In the genomic region with DNA sequence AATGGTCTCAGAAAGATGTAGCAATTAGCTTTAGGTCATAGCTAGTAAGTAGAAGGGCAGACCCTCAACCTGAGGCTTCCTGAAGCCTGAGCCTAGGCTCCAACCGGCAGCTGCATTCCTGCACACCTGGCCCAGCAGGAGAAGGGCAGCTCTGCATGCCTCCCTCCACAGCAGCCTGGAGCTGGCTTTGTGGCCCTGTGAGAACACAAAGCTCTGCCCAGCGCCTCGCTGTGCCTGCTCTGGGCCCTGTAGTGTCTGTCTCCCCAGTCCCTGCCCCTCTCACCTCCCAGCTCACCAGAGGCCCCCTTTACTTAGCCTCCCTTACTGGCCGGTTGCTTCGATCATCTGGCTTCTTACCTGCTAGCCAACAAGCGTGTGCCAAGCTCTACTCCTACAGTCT, we compare ENCODE assay signal across 24 cellular contexts. TPM values are rescaled to one million over a fixed set of nuclear protein-coding genes. Genes with fewer than 3 reads are reported as not detected.
A peak's percentile ranks its signal among the peaks of the same experiment; 100 is the strongest.
DNase-seq lines count a peak whose midpoint lies in the region; ATAC-seq, FAIRE-seq and TF ChIP-seq lines count a peak whose summit lies in the region.
"Had no signal": no experiment of that assay in that cellular context is flagged by ENCODE, and none has a peak within 500 bp of the region (broad histone marks: within the 10 kb centered on the region; RNA-seq: fewer than 3 reads in every experiment).

No MANE protein-coding gene starts in this region.

- H3K9ac ChIP-seq in K562 (ENCODE audit: insufficient read depth in 1 of 2, low read depth in 2 of 2, low read length in 2 of 2) (0 out of 4 replicates have a peak overlapping the region, but pooled peaks of 1 of the 2 experiments have one; percentile 38), neuronal stem cell (ENCODE audit: low read depth, low read length, poor library complexity) (peak overlapping the region; percentile 31)
- H3K9ac ChIP-seq: BLaER1 had no signal

- FAIRE-seq in K562 (lab: Jason Lieb, UNC), result no peak
- FAIRE-seq: A204.1, G401.6, GM12892, H54 had no signal

- H4K20me1 ChIP-seq in K562 (replicated peaks; ENCODE audit: control insufficient read depth, insufficient read depth, low read length), result no peaks in the 10 kb centered on the region

- no peak overlapping the region for H3K4ac ChIP-seq in neuronal stem cell (ENCODE audit: low read length)

- in situ Hi-C loops in K562 (cut with MboI), result no loop called here

- no peak overlapping the region for H3K4me3 Mint-ChIP-seq in activated naive CD4-positive, alpha-beta T cell treated with anti-CD3 and anti-CD28 coated beads for 36 hours
- no peak overlapping the region for H3K4me3 Mint-ChIP-seq in stimulated activated memory B cell treated with anti-CD40 and anti-IgM and Interleukin-4, amounts not matched to agents 10 μg/mL and 1 μg/mL and 100 μg/mL, for 72 hours
- H3K4me3 Mint-ChIP-seq: B cell; CD8-positive, alpha-beta T cell; HFFc6 had no signal

- no peaks in the 10 kb centered on the region for H3K27me3 Mint-ChIP-seq in activated naive CD4-positive, alpha-beta T cell treated with anti-CD3 and anti-CD28 coated beads for 36 hours (ENCODE audit: low read depth)
- no peaks in the 10 kb centered on the region for H3K27me3 Mint-ChIP-seq in stimulated activated memory B cell treated with anti-CD40 and anti-IgM and Interleukin-4, amounts not matched to agents 10 μg/mL and 1 μg/mL and 100 μg/mL, for 72 hours
- H3K27me3 Mint-ChIP-seq: B cell; CD4-positive, CD25-positive, alpha-beta regulatory T cell had no signal

- H2BK15ac ChIP-seq in neuronal stem cell (ENCODE audit: low read length), result no peak overlapping the region

- TF ChIP-seq RAD21 in K562 (CRISPR knock-in tag; conservative IDR thresholded peaks at IDR 0.05 in 1 of 2, IDR thresholded peaks at IDR 0.05 in 1 of 2), result no peak

- 90% methylated on average over 6 of the region's 6 CpGs for WGBS in K562 (ENCODE audit: insufficient coverage, low coverage, missing lambda C conversion rate)
- no CpG with 5 or more reads among the region's 6 CpGs for WGBS in neuronal stem cell (ENCODE audit: extremely low coverage in 2 of 2, insufficient read length in 2 of 2, insufficient replicate concordance in 1 of 2), 2 donors

- peaks cover 12% of the 10 kb centered on the region for H3K79me2 ChIP-seq in K562 (ENCODE audit: control insufficient read depth, insufficient read depth, low read length)

- H2AK5ac ChIP-seq in neuronal stem cell (ENCODE audit: low read depth, low read length), result no peak overlapping the region

- H3K4me1 ChIP-seq in K562 (replicated peaks in 1 of 2; ENCODE audit: control insufficient read depth in 2 of 2, insufficient read depth in 2 of 2, low read length in 2 of 2) (no peaks in the 10 kb centered on the region; a peak in 2 of 5 replicates), neuronal stem cell (ENCODE audit: control insufficient read depth in 2 of 2, insufficient read depth in 1 of 2, low read depth in 1 of 2, low read length in 2 of 2) (no peaks in the 10 kb centered on the region)
- H3K4me1 ChIP-seq: Caco-2, HAP-1 had no signal

- H2BK5ac ChIP-seq in neuronal stem cell (ENCODE audit: low read length), result no peak overlapping the region

- no peak for ATAC-seq in activated naive CD4-positive, alpha-beta T cell treated with anti-CD3 and anti-CD28 coated beads, Interleukin-2, amount 50 U/mL, for 72 hours
- ATAC-seq in K562 (no peak), GM21723 (IDR thresholded peaks at IDR 0.05; ENCODE audit: unreplicated experiment) (no peak)
- ATAC-seq in stimulated activated memory B cell treated with anti-CD40 and anti-IgM and Interleukin-4, amounts not matched to agents 10 μg/mL and 1 μg/mL and 100 μg/mL, for 72 hours, result no peak
- ATAC-seq: CD8-positive, alpha-beta T cell had no signal

- no peak overlapping the region for H2AFZ ChIP-seq in K562 (ENCODE audit: low read depth, low read length)
- no peak overlapping the region for H2AFZ ChIP-seq in neuronal stem cell (ENCODE audit: low read length)

- peaks cover 91% of the 10 kb centered on the region for H3K36me3 ChIP-seq in K562 (ENCODE audit: control insufficient read depth, insufficient read depth, low read length)
- H3K36me3 ChIP-seq in neuronal stem cell (replicated peaks in 1 of 2; ENCODE audit: control insufficient read depth in 2 of 2, insufficient read depth in 2 of 2, low read length in 2 of 2), result peaks cover 52 to 78% of the 10 kb centered on the region in 2 donors

- H3K9me1 ChIP-seq in K562 (ENCODE audit: control insufficient read depth, insufficient read depth, low read length), result peaks cover 9% of the 10 kb centered on the region

- POLR2A ChIA-PET in K562 (lab: Yijun Ruan, JAX), result interaction anchor here (0.6 to 1.8 kb wide), 14 partner anchors 10 to 653 kb away, joined by 3 to 7 read pairs (median 3); a partner anchor contains a TSS

- TF ChIP-seq EP300 in K562 (IDR thresholded peaks at IDR 0.05; ENCODE audit: low read length), result no peak

- no peaks in the 10 kb centered on the region for H3K79me1 ChIP-seq in neuronal stem cell (ENCODE audit: low read depth, low read length)

- H3K9me3 ChIP-seq in K562 (replicated peaks; ENCODE audit: control insufficient read depth, insufficient read depth, low read depth, low read length) (no peaks in the 10 kb centered on the region), neuronal stem cell (replicated peaks in 1 of 2; ENCODE audit: control insufficient read depth in 2 of 2, insufficient read depth in 1 of 2, low read depth in 1 of 2, low read length in 2 of 2) (no peaks in the 10 kb centered on the region)
- H3K9me3 ChIP-seq: BLaER1, Caco-2 had no signal

- H2BK12ac ChIP-seq in neuronal stem cell (ENCODE audit: low read length), result no peak overlapping the region

- peaks cover 5 to 14% of the 10 kb centered on the region in 2 donors for H3K36me3 Mint-ChIP-seq in activated naive CD4-positive, alpha-beta T cell treated with anti-CD3 and anti-CD28 coated beads, Interleukin-2, amount 50 U/mL, for 72 hours
- peaks cover 30% of the 10 kb centered on the region for H3K36me3 Mint-ChIP-seq in activated naive CD4-positive, alpha-beta T cell treated with anti-CD3 and anti-CD28 coated beads for 36 hours (ENCODE audit: low read depth)
- H3K36me3 Mint-ChIP-seq in stimulated activated memory B cell treated with anti-CD40 and anti-IgM and Interleukin-4, amounts not matched to agents 10 μg/mL and 1 μg/mL and 100 μg/mL, for 72 hours, result peaks cover 65% of the 10 kb centered on the region

- H3K23ac ChIP-seq in neuronal stem cell (ENCODE audit: low read depth, low read length, poor library complexity), result peak overlapping the region; percentile 38

- no peak overlapping the region for H3K14ac ChIP-seq in neuronal stem cell (ENCODE audit: low read length)

- H3K9me3 Mint-ChIP-seq in activated naive CD4-positive, alpha-beta T cell treated with anti-CD3 and anti-CD28 coated beads, Interleukin-2, amount 50 U/mL, for 72 hours, result no peaks in the 10 kb centered on the region
- no peaks in the 10 kb centered on the region for H3K9me3 Mint-ChIP-seq in activated naive CD4-positive, alpha-beta T cell treated with anti-CD3 and anti-CD28 coated beads for 36 hours
- no peaks in the 10 kb centered on the region for H3K9me3 Mint-ChIP-seq in stimulated activated memory B cell treated with anti-CD40 and anti-IgM and Interleukin-4, amounts not matched to agents 10 μg/mL and 1 μg/mL and 100 μg/mL, for 72 hours
- H3K9me3 Mint-ChIP-seq: CD4-positive, CD25-positive, alpha-beta regulatory T cell; CD8-positive, alpha-beta T cell; HFFc6 had no signal

- TF ChIP-seq CTCF in K562 (IDR thresholded peaks at IDR 0.05 in 2 of 3, conservative IDR thresholded peaks at IDR 0.05 in 1 of 3; ENCODE audit: insufficient read depth in 2 of 3, low read depth in 1 of 3, low read length in 3 of 3), result no peak

- peak overlapping the region; percentile 53 to 70 for H3K27ac Mint-ChIP-seq in activated naive CD4-positive, alpha-beta T cell treated with anti-CD3 and anti-CD28 coated beads, Interleukin-2, amount 50 U/mL, for 72 hours
- H3K27ac Mint-ChIP-seq in activated naive CD4-positive, alpha-beta T cell treated with anti-CD3 and anti-CD28 coated beads for 36 hours, result no peak overlapping the region
- peak overlapping the region; percentile 89 for H3K27ac Mint-ChIP-seq in stimulated activated memory B cell treated with anti-CD40 and anti-IgM and Interleukin-4, amounts not matched to agents 10 μg/mL and 1 μg/mL and 100 μg/mL, for 72 hours
- H3K27ac Mint-ChIP-seq: CD4-positive, CD25-positive, alpha-beta regulatory T cell; CD8-positive, alpha-beta T cell; HFFc6 had no signal

- no peak overlapping the region for H3K18ac ChIP-seq in neuronal stem cell (ENCODE audit: low read length)

- H2BK120ac ChIP-seq in neuronal stem cell (ENCODE audit: low read depth, low read length), result no peak overlapping the region

- H3K27me3 ChIP-seq in K562 (ENCODE audit: control insufficient read depth in 2 of 2, insufficient read depth in 2 of 2, low read length in 2 of 2) (no peaks in the 10 kb centered on the region), neuronal stem cell (ENCODE audit: control insufficient read depth in 3 of 3, insufficient read depth in 3 of 3, low read depth in 1 of 3, low read length in 3 of 3) (no peaks in the 10 kb centered on the region)
- H3K27me3 ChIP-seq: BLaER1 had no signal

- BruUV-seq in K562 (replicated peaks; lab: Mats Ljungman, UMichigan), result no TSS peak

- intact Hi-C loops in activated naive CD4-positive, alpha-beta T cell treated with anti-CD3 and anti-CD28 coated beads for 36 hours (cut with micrococcal nuclease), result no loop called here
- intact Hi-C loops in K562 (cut with micrococcal nuclease), result no loop called here

- H3K4me3 ChIP-seq in K562 (no peak overlapping the region), neuronal stem cell (ENCODE audit: low read length in 2 of 2) (no peak overlapping the region)
- H3K4me3 ChIP-seq: BLaER1, HAP-1 had no signal

- H3K4me2 ChIP-seq in K562 (ENCODE audit: insufficient read depth, low read length) (no peak overlapping the region), neuronal stem cell (ENCODE audit: insufficient read depth, low read length, poor library complexity, severe bottlenecking) (no peak overlapping the region)
- H3K4me2 ChIP-seq: BLaER1 had no signal

- CTCF ChIA-PET in activated naive CD4-positive, alpha-beta T cell treated with anti-CD3 and anti-CD28 coated beads for 36 hours (lab: Charles Lee), result no interaction called here
- CTCF ChIA-PET in K562 (lab: Yijun Ruan, JAX; ENCODE audit: low intra/inter-chr PET ratio), result no interaction called here

- peaks cover 13% of the 10 kb centered on the region for H3K4me1 Mint-ChIP-seq in activated naive CD4-positive, alpha-beta T cell treated with anti-CD3 and anti-CD28 coated beads for 36 hours (ENCODE audit: low read depth)
- peaks cover 49% of the 10 kb centered on the region for H3K4me1 Mint-ChIP-seq in stimulated activated memory B cell treated with anti-CD40 and anti-IgM and Interleukin-4, amounts not matched to agents 10 μg/mL and 1 μg/mL and 100 μg/mL, for 72 hours

- no peak overlapping the region for H3K27ac ChIP-seq in K562 (ENCODE audit: extremely low read depth, low read depth, low read length)
- no peak overlapping the region for H3K27ac ChIP-seq in neuronal stem cell (replicated peaks; ENCODE audit: low read length)
- H3K27ac ChIP-seq: 22Rv1, BLaER1, C4-2B had no signal

- no peak for DNase-seq in activated naive CD4-positive, alpha-beta T cell treated with anti-CD3 and anti-CD28 coated beads, Interleukin-2, amount 50 U/mL, for 72 hours (ENCODE audit: low spot score in 2 of 2)
- DNase-seq in activated naive CD4-positive, alpha-beta T cell treated with anti-CD3 and anti-CD28 coated beads for 36 hours, result no peak
- no peak for DNase-seq in K562 (ENCODE audit: extremely low read depth in 1 of 4, low spot score in 3 of 4)
- DNase-seq in neuronal stem cell (ENCODE audit: low spot score), result no peak
- no peak for DNase-seq in NCI-H146 treated with DMSO at 0.1 percent for 48 hours (lab: John Stamatoyannopoulos, UW; ENCODE audit: unreplicated experiment)
- no peak for DNase-seq in ecto neural progenitor cell (ENCODE audit: low spot score)
- DNase-seq: Caco-2; CD4-positive, CD25-positive, alpha-beta regulatory T cell; CD8-positive, alpha-beta T cell; DMS153; DND-41; GOT3; HFFc6 had no signal

- H4K8ac ChIP-seq in neuronal stem cell (ENCODE audit: low read depth, low read length), result no peak overlapping the region

- H4K91ac ChIP-seq in neuronal stem cell (ENCODE audit: low read depth, low read length, poor library complexity), result no peak overlapping the region

- TF ChIP-seq POLR2A in K562 (conservative IDR thresholded peaks at IDR 0.05), result no peak

RNA-seq across cellular contexts. Expression of a gene that starts 6.7 kb away (rescaled TPM):
- total RNA-seq in activated naive CD4-positive, alpha-beta T cell treated with anti-CD3 and anti-CD28 coated beads, Interleukin-2, amount 50 U/mL, for 72 hours, result 10 to 100 TPM; 54.3 to 68.0 TPM
- 10 to 100 TPM; 38.3 to 41.3 TPM for total RNA-seq in activated naive CD4-positive, alpha-beta T cell treated with anti-CD3 and anti-CD28 coated beads for 36 hours
- 364 and 807 TPM in 2 replicates for total RNA-seq in K562 (2011; cell fraction: chromatin; rRNA removed; ENCODE audit: low replicate concordance)
- total RNA-seq in K562 (2011; cell fraction: nucleolus; rRNA removed), result 428 and 514 TPM in 2 replicates
- 376 and 406 TPM in 2 replicates for total RNA-seq in K562 (2011; cell fraction: nucleoplasm; rRNA removed)
- 18.9 and 23.7 TPM in 2 replicates for total RNA-seq in K562 (2014; rRNA removed)
- total RNA-seq in K562 (2014; rRNA removed; fragmentation: Illumina TruSeq; extraction: Trizol), result 31.0 and 34.3 TPM in 2 replicates
- 44.0 and 44.1 TPM in 2 replicates for total RNA-seq in K562 (2015; rRNA removed; fragmentation: Illumina TruSeq; extraction: Trizol)
- total RNA-seq in K562 (2021), result 78.5 and 79.6 TPM in 2 replicates
- 52.9 and 143 TPM in 2 replicates for polyA plus RNA-seq in K562 (2011; rRNA removed)
- polyA plus RNA-seq in K562 (2011; cell fraction: cytosol; rRNA removed), result 146 and 165 TPM in 2 replicates
- polyA plus RNA-seq in K562 (2011; cell fraction: nucleus; rRNA removed), result 466 and 543 TPM in 2 replicates
- 57.3 and 151 TPM in 2 replicates for polyA plus RNA-seq in K562 (2012)
- 76.9 and 81.4 TPM in 2 replicates for polyA plus RNA-seq in K562 (2014; fragmentation: Illumina TruSeq; extraction: Trizol)
- polyA plus RNA-seq in K562 (2014; fragmentation: Nextera tagmentation; extraction: Ambion mirVana), result 10 to 100 TPM; 11.4 to 14.8 TPM
- 55.0 and 58.0 TPM in 2 replicates for polyA plus RNA-seq in K562 (2014; rRNA removed)
- polyA minus RNA-seq in K562 (2011; rRNA and poly(A)+ RNA removed), result 123 TPM in 2 replicates
- 96.4 and 118 TPM in 2 replicates for polyA minus RNA-seq in K562 (2011; cell fraction: cytosol; rRNA and poly(A)+ RNA removed)
- polyA minus RNA-seq in K562 (2011; cell fraction: nucleus; rRNA and poly(A)+ RNA removed), result 142 and 264 TPM in 2 replicates
- 21.6 TPM for polyA plus RNA-seq in neuronal stem cell (2013, experiment 1 of 2)
- 22.1 TPM for polyA plus RNA-seq in neuronal stem cell (2013, experiment 2 of 2)

RNA-seq across cellular contexts. Expression of a gene that starts 12.0 kb away (rescaled TPM):
- 10 to 100 TPM; 14.1 to 21.6 TPM for total RNA-seq in activated naive CD4-positive, alpha-beta T cell treated with anti-CD3 and anti-CD28 coated beads, Interleukin-2, amount 50 U/mL, for 72 hours
- 10 to 100 TPM; 19.1 to 19.7 TPM for total RNA-seq in activated naive CD4-positive, alpha-beta T cell treated with anti-CD3 and anti-CD28 coated beads for 36 hours
- 40.2 and 80.6 TPM in 2 replicates for total RNA-seq in K562 (2011; cell fraction: chromatin; rRNA removed; ENCODE audit: low replicate concordance)
- total RNA-seq in K562 (2011; cell fraction: nucleolus; rRNA removed), result 34.5 and 47.0 TPM in 2 replicates
- total RNA-seq in K562 (2011; cell fraction: nucleoplasm; rRNA removed), result 34.2 and 36.7 TPM in 2 replicates
- total RNA-seq in K562 (2014; rRNA removed) (26.2 and 30.3 TPM in 2 replicates), K562 (2014; rRNA removed; fragmentation: Illumina TruSeq; extraction: Trizol) (25.8 and 26.4 TPM in 2 replicates), K562 (2015; rRNA removed; fragmentation: Illumina TruSeq; extraction: Trizol) (28.7 and 29.1 TPM in 2 replicates), K562 (2021) (37.6 and 40.3 TPM in 2 replicates)
- polyA plus RNA-seq in K562 (2011; rRNA removed) (48.3 and 52.7 TPM in 2 replicates), K562 (2014; fragmentation: Illumina TruSeq; extraction: Trizol) (49.5 and 52.3 TPM in 2 replicates), K562 (2014; fragmentation: Nextera tagmentation; extraction: Ambion mirVana) (1 to 10 TPM; 3.3 to 6.3 TPM), K562 (2014; rRNA removed) (24.9 and 33.8 TPM in 2 replicates)
- polyA plus RNA-seq in K562 (2011; cell fraction: cytosol; rRNA removed), result 61.4 and 68.7 TPM in 2 replicates
- 59.7 and 61.5 TPM in 2 replicates for polyA plus RNA-seq in K562 (2011; cell fraction: nucleus; rRNA removed)
- polyA plus RNA-seq in K562 (2012), result 33.2 and 62.0 TPM in 2 replicates
- polyA minus RNA-seq in K562 (2011; rRNA and poly(A)+ RNA removed), result 42.1 and 50.9 TPM in 2 replicates
- polyA minus RNA-seq in K562 (2011; cell fraction: cytosol; rRNA and poly(A)+ RNA removed), result 22.4 and 26.2 TPM in 2 replicates
- polyA minus RNA-seq in K562 (2011; cell fraction: nucleus; rRNA and poly(A)+ RNA removed), result 20.7 and 27.2 TPM in 2 replicates
- 79.9 TPM for polyA plus RNA-seq in neuronal stem cell (2013, experiment 1 of 2)
- polyA plus RNA-seq in neuronal stem cell (2013, experiment 2 of 2), result 78.2 TPM

RNA-seq across cellular contexts. Expression of a gene that starts 32.0 kb away (rescaled TPM):
- total RNA-seq in activated naive CD4-positive, alpha-beta T cell treated with anti-CD3 and anti-CD28 coated beads, Interleukin-2, amount 50 U/mL, for 72 hours, result 100 to 1,000 TPM; 263 to 344 TPM
- 100 to 1,000 TPM; 257 to 282 TPM for total RNA-seq in activated naive CD4-positive, alpha-beta T cell treated with anti-CD3 and anti-CD28 coated beads for 36 hours
- total RNA-seq in K562 (2011; cell fraction: chromatin; rRNA removed; ENCODE audit: low replicate concordance), result 32.9 and 75.2 TPM in 2 replicates
- 76.6 and 92.2 TPM in 2 replicates for total RNA-seq in K562 (2011; cell fraction: nucleolus; rRNA removed)
- total RNA-seq in K562 (2011; cell fraction: nucleoplasm; rRNA removed), result 88.9 and 136 TPM in 2 replicates
- total RNA-seq in K562 (2014; rRNA removed) (186 and 199 TPM in 2 replicates), K562 (2014; rRNA removed; fragmentation: Illumina TruSeq; extraction: Trizol) (263 and 292 TPM in 2 replicates), K562 (2015; rRNA removed; fragmentation: Illumina TruSeq; extraction: Trizol) (335 and 366 TPM in 2 replicates), K562 (2021) (239 and 266 TPM in 2 replicates)
- polyA plus RNA-seq in K562 (2011; rRNA removed) (328 and 435 TPM in 2 replicates), K562 (2014; fragmentation: Illumina TruSeq; extraction: Trizol) (503 and 545 TPM in 2 replicates), K562 (2014; fragmentation: Nextera tagmentation; extraction: Ambion mirVana) (1,000 to 10,000 TPM; 1,144 to 1,155 TPM), K562 (2014; rRNA removed) (355 and 369 TPM in 2 replicates)
- polyA plus RNA-seq in K562 (2011; cell fraction: cytosol; rRNA removed), result 794 and 995 TPM in 2 replicates
- polyA plus RNA-seq in K562 (2011; cell fraction: nucleus; rRNA removed), result 204 and 270 TPM in 2 replicates
- polyA plus RNA-seq in K562 (2012), result 363 and 494 TPM in 2 replicates
- 170 and 193 TPM in 2 replicates for polyA minus RNA-seq in K562 (2011; rRNA and poly(A)+ RNA removed)
- 371 and 384 TPM in 2 replicates for polyA minus RNA-seq in K562 (2011; cell fraction: cytosol; rRNA and poly(A)+ RNA removed)
- polyA minus RNA-seq in K562 (2011; cell fraction: nucleus; rRNA and poly(A)+ RNA removed), result 63.4 and 99.5 TPM in 2 replicates
- 668 TPM for polyA plus RNA-seq in neuronal stem cell (2013, experiment 1 of 2)
- polyA plus RNA-seq in neuronal stem cell (2013, experiment 2 of 2), result 664 TPM

RNA-seq across cellular contexts. Expression of a gene that starts 39.0 kb away (rescaled TPM):
- total RNA-seq in activated naive CD4-positive, alpha-beta T cell treated with anti-CD3 and anti-CD28 coated beads, Interleukin-2, amount 50 U/mL, for 72 hours, result under 1 TPM; 0.52 to 0.78 TPM
- total RNA-seq in activated naive CD4-positive, alpha-beta T cell treated with anti-CD3 and anti-CD28 coated beads for 36 hours, result under 1 TPM; 0.15 to 0.29 TPM
- 0.26 and 1.00 TPM in 2 replicates for total RNA-seq in K562 (2011; cell fraction: chromatin; rRNA removed; ENCODE audit: low replicate concordance)
- total RNA-seq in K562 (2011; cell fraction: nucleolus; rRNA removed), result 1.6 and 2.0 TPM in 2 replicates
- 0.51 and 0.61 TPM in 2 replicates for total RNA-seq in K562 (2011; cell fraction: nucleoplasm; rRNA removed)
- total RNA-seq in K562 (2014; rRNA removed) (2.2 and 2.7 TPM in 2 replicates), K562 (2014; rRNA removed; fragmentation: Illumina TruSeq; extraction: Trizol) (0.04 TPM in 1 of 2 replicates, not detected in the other), K562 (2015; rRNA removed; fragmentation: Illumina TruSeq; extraction: Trizol) (0.54 and 0.75 TPM in 2 replicates), K562 (2021) (1.0 and 1.5 TPM in 2 replicates)
- polyA plus RNA-seq in K562 (2011; rRNA removed) (0.24 and 0.43 TPM in 2 replicates), K562 (2014; fragmentation: Illumina TruSeq; extraction: Trizol) (0.06 and 0.37 TPM in 2 replicates), K562 (2014; fragmentation: Nextera tagmentation; extraction: Ambion mirVana) (not detected), K562 (2014; rRNA removed) (0.94 and 1.1 TPM in 2 replicates)
- 0.63 and 1.3 TPM in 2 replicates for polyA plus RNA-seq in K562 (2011; cell fraction: cytosol; rRNA removed)
- 1.1 and 2.4 TPM in 2 replicates for polyA plus RNA-seq in K562 (2011; cell fraction: nucleus; rRNA removed)
- polyA plus RNA-seq in K562 (2012), result 1.1 and 1.7 TPM in 2 replicates
- polyA minus RNA-seq in K562 (2011; rRNA and poly(A)+ RNA removed), result 0.12 and 0.25 TPM in 2 replicates
- 0.46 and 0.67 TPM in 2 replicates for polyA minus RNA-seq in K562 (2011; cell fraction: cytosol; rRNA and poly(A)+ RNA removed)
- polyA minus RNA-seq in K562 (2011; cell fraction: nucleus; rRNA and poly(A)+ RNA removed), result 0.78 and 0.94 TPM in 2 replicates
- polyA plus RNA-seq in neuronal stem cell (2013, experiment 1 of 2), result 3.0 TPM
- 2.9 TPM for polyA plus RNA-seq in neuronal stem cell (2013, experiment 2 of 2)

RNA-seq across cellular contexts. Expression of a gene that starts 47.1 kb away (rescaled TPM):
- total RNA-seq in activated naive CD4-positive, alpha-beta T cell treated with anti-CD3 and anti-CD28 coated beads, Interleukin-2, amount 50 U/mL, for 72 hours, result 10 to 100 TPM; 10.6 to 16.3 TPM
- 10 to 100 TPM in 1 of 2 experiments, 1 to 10 TPM in 1; 9.5 to 10.2 TPM for total RNA-seq in activated naive CD4-positive, alpha-beta T cell treated with anti-CD3 and anti-CD28 coated beads for 36 hours
- total RNA-seq in K562 (2011; cell fraction: chromatin; rRNA removed; ENCODE audit: low replicate concordance), result 2.0 and 6.1 TPM in 2 replicates
- total RNA-seq in K562 (2011; cell fraction: nucleolus; rRNA removed), result 5.5 and 8.5 TPM in 2 replicates
- total RNA-seq in K562 (2011; cell fraction: nucleoplasm; rRNA removed), result 5.1 and 5.5 TPM in 2 replicates
- total RNA-seq in K562 (2014; rRNA removed), result 5.8 and 9.8 TPM in 2 replicates
- 2.4 and 3.6 TPM in 2 replicates for total RNA-seq in K562 (2014; rRNA removed; fragmentation: Illumina TruSeq; extraction: Trizol)
- total RNA-seq in K562 (2015; rRNA removed; fragmentation: Illumina TruSeq; extraction: Trizol), result 8.8 and 9.2 TPM in 2 replicates
- 10.7 and 13.2 TPM in 2 replicates for total RNA-seq in K562 (2021)
- polyA plus RNA-seq in K562 (2011; rRNA removed), result 3.4 and 3.7 TPM in 2 replicates
- polyA plus RNA-seq in K562 (2011; cell fraction: cytosol; rRNA removed), result 4.3 and 6.2 TPM in 2 replicates
- polyA plus RNA-seq in K562 (2011; cell fraction: nucleus; rRNA removed), result 9.1 and 9.7 TPM in 2 replicates
- polyA plus RNA-seq in K562 (2012), result 15.4 and 17.5 TPM in 2 replicates
- 6.2 TPM in 2 replicates for polyA plus RNA-seq in K562 (2014; fragmentation: Illumina TruSeq; extraction: Trizol)
- 1 to 10 TPM; 1.5 to 2.7 TPM for polyA plus RNA-seq in K562 (2014; fragmentation: Nextera tagmentation; extraction: Ambion mirVana)
- polyA plus RNA-seq in K562 (2014; rRNA removed), result 4.8 and 5.2 TPM in 2 replicates
- polyA minus RNA-seq in K562 (2011; rRNA and poly(A)+ RNA removed), result 2.0 and 2.2 TPM in 2 replicates
- polyA minus RNA-seq in K562 (2011; cell fraction: cytosol; rRNA and poly(A)+ RNA removed), result 5.2 and 6.2 TPM in 2 replicates
- 3.3 and 3.4 TPM in 2 replicates for polyA minus RNA-seq in K562 (2011; cell fraction: nucleus; rRNA and poly(A)+ RNA removed)
- polyA plus RNA-seq in neuronal stem cell (2013, experiment 1 of 2), result 3.8 TPM
- 3.7 TPM for polyA plus RNA-seq in neuronal stem cell (2013, experiment 2 of 2)
